ENCODE assay signal across 10 cellular contexts in genomic region chr16:88754912-88755744, GRCh38. TPM values are rescaled to one million over a fixed set of nuclear protein-coding genes. Genes with fewer than 3 reads are reported as not detected.
DNase-seq lines count a peak whose midpoint lies in the region; ATAC-seq, FAIRE-seq and TF ChIP-seq lines count a peak whose summit lies in the region.
"Had no signal": no experiment of that assay in that cellular context is flagged by ENCODE, and none has a peak within 500 bp of the region (broad histone marks: within the 10 kb centered on the region; RNA-seq: fewer than 3 reads in every experiment).

No MANE protein-coding gene starts in this region.

- H3K27ac ChIP-seq in OCI-LY3 (ENCODE audit: low read length) = no peak overlapping the region
- H3K27ac ChIP-seq in endothelial cell of umbilical vein (ENCODE audit: insufficient read depth, low read depth, low read length) = no peak overlapping the region
- H3K27ac ChIP-seq in pancreas = no peak overlapping the region

- peak; percentile 37 for TF ChIP-seq CTCF in OCI-LY3 (IDR thresholded peaks at IDR 0.05; ENCODE audit: low read depth, low read length)
- TF ChIP-seq CTCF in endothelial cell of umbilical vein (IDR thresholded peaks at IDR 0.05; ENCODE audit: extremely low read depth in 1 of 2, insufficient read depth in 1 of 2, low read depth in 1 of 2, low read length in 2 of 2) = peak; percentile 41 to 43
- TF ChIP-seq CTCF in pancreas (IDR thresholded peaks at IDR 0.05) = no peak

- no TSS peak for BruUV-seq in endothelial cell of umbilical vein (replicated peaks; lab: Mats Ljungman, UMichigan)

- no peaks in the 10 kb centered on the region for H3K9me1 ChIP-seq in endothelial cell of umbilical vein (replicated peaks; ENCODE audit: control insufficient read depth, extremely low read depth, insufficient read depth, low read length)

- WGBS in pancreas, 2 donors = 58 to 73% methylated on average over 42 of the region's 42 CpGs

- peaks cover 21% of the 10 kb centered on the region for H3K4me1 ChIP-seq in OCI-LY3 (ENCODE audit: low read length)
- H3K4me1 ChIP-seq in endothelial cell of umbilical vein (ENCODE audit: control insufficient read depth, extremely low read depth, insufficient read depth, low read length) = peaks cover 5% of the 10 kb centered on the region
- no peaks in the 10 kb centered on the region for H3K4me1 ChIP-seq in pancreas

- TF ChIP-seq POLR2A in endothelial cell of umbilical vein (IDR thresholded peaks at IDR 0.05; ENCODE audit: low read depth, low read length) = no peak

- POLR2A ChIA-PET in endothelial cell of umbilical vein (lab: Charles Lee) = no interaction called here

- H3K27me3 ChIP-seq in OCI-LY3 (ENCODE audit: low read depth, low read length) = no peaks in the 10 kb centered on the region
- no peaks in the 10 kb centered on the region for H3K27me3 ChIP-seq in endothelial cell of umbilical vein (ENCODE audit: control insufficient read depth in 2 of 2, insufficient read depth in 2 of 2, low read length in 2 of 2)
- H3K27me3 ChIP-seq in pancreas = no peaks in the 10 kb centered on the region

- intact Hi-C loops in endothelial cell of umbilical vein (cut with micrococcal nuclease) = no loop called here
- intact Hi-C loops in pancreas (cut with DNase I) = no loop called here

- dilution Hi-C loops in endothelial cell of umbilical vein (cut with MboI; ENCODE audit: extremely low pct_ligation_motif_present, low sequenced_read_pairs) = no loop called here

- H4K20me1 ChIP-seq in OCI-LY3 (ENCODE audit: insufficient read depth, low read length) (no peaks in the 10 kb centered on the region), endothelial cell of umbilical vein (replicated peaks; ENCODE audit: control insufficient read depth, extremely low read depth, insufficient read depth, low read length) (no peaks in the 10 kb centered on the region)

- no peak overlapping the region for H3K9ac ChIP-seq in OCI-LY3 (ENCODE audit: low read length)
- no peak overlapping the region for H3K9ac ChIP-seq in endothelial cell of umbilical vein (replicated peaks; ENCODE audit: extremely low read depth, insufficient read depth, low read length)

- H3K4me3 ChIP-seq in OCI-LY3 (ENCODE audit: low read length) (no peak overlapping the region), endothelial cell of umbilical vein (replicated peaks in 1 of 3; ENCODE audit: insufficient read depth in 1 of 3, low read depth in 1 of 3, low read length in 3 of 3) (no peak overlapping the region), pancreas (no peak overlapping the region)

- H2AFZ ChIP-seq in OCI-LY3 (ENCODE audit: low read depth, low read length) = no peak overlapping the region
- H2AFZ ChIP-seq in endothelial cell of umbilical vein (ENCODE audit: low read depth, low read length) = no peak overlapping the region

- DNase-seq in GM03348 (ENCODE audit: low spot score) = peak; percentile 60
- DNase-seq in endothelial cell of umbilical vein (ENCODE audit: low read depth, low spot score) = peak; percentile 20
- no peak for DNase-seq in pancreas
- no peak for DNase-seq in GDM1 (lab: John Stamatoyannopoulos, UW)
- DNase-seq in activated CD4-positive, alpha-beta T cell treated with anti-CD3 and anti-CD28 coated beads for 1 hour = no peak
- DNase-seq in NCI-H1105 (lab: John Stamatoyannopoulos, UW) = no peak
- DNase-seq in OCI-M2 (lab: John Stamatoyannopoulos, UW; ENCODE audit: unreplicated experiment) = no peak
- DNase-seq: cerebellar nuclear complex had no signal

- ATAC-seq in pancreas = peak in 3 of 4 donors; percentile 29 to 63 (median 52)

- H3K9me3 ChIP-seq in OCI-LY3 (ENCODE audit: insufficient read depth, low read length) = no peaks in the 10 kb centered on the region
- H3K9me3 ChIP-seq in endothelial cell of umbilical vein (replicated peaks; ENCODE audit: control insufficient read depth, insufficient read depth, low read length) = no peaks in the 10 kb centered on the region
- no peaks in the 10 kb centered on the region for H3K9me3 ChIP-seq in pancreas

- H3K79me2 ChIP-seq in OCI-LY3 (ENCODE audit: low read length) = no peaks in the 10 kb centered on the region
- peaks cover 85% of the 10 kb centered on the region for H3K79me2 ChIP-seq in endothelial cell of umbilical vein (ENCODE audit: control insufficient read depth, insufficient read depth, low read length)

- CTCF ChIA-PET in endothelial cell of umbilical vein (lab: Charles Lee) = interaction anchor here (0.9 to 3.3 kb wide), 9 partner anchors 10 to 410 kb away, joined by 3 to 31 read pairs (median 4); partner anchors contain the start of gene PIEZO1

- H3K36me3 ChIP-seq in OCI-LY3 (replicated peaks; ENCODE audit: low read depth, low read length) = no peaks in the 10 kb centered on the region
- H3K36me3 ChIP-seq in endothelial cell of umbilical vein (ENCODE audit: control insufficient read depth in 2 of 2, extremely low read depth in 1 of 2, insufficient read depth in 2 of 2, low read length in 2 of 2) = peaks cover 0 to 11% of the 10 kb centered on the region in 2 experiments
- H3K36me3 ChIP-seq in pancreas = no peaks in the 10 kb centered on the region

- FAIRE-seq in endothelial cell of umbilical vein (lab: Jason Lieb, UNC) (peak; percentile 21), pancreas (lab: Jason Lieb, UNC) (no peak)

- no peak overlapping the region for H3K4me2 ChIP-seq in OCI-LY3 (ENCODE audit: low read length)
- H3K4me2 ChIP-seq in endothelial cell of umbilical vein (ENCODE audit: insufficient read depth, low read length) = no peak overlapping the region

TF ChIP-seq in endothelial cell of umbilical vein, 7 proteins besides CTCF, POLR2A, EP300 and RAD21 (continues in another document):
- no peak for TF ChIP-seq JUN (IDR thresholded peaks at IDR 0.05; ENCODE audit: borderline replicate concordance, insufficient read depth, insufficient read length, low read depth)
- no peak for TF ChIP-seq MYC (IDR thresholded peaks at IDR 0.05; ENCODE audit: low read depth, low read length)
- TF ChIP-seq GATA2 (IDR thresholded peaks at IDR 0.05; ENCODE audit: insufficient read depth, insufficient read length, low read depth, low read length) = no peak

RNA-seq across cellular contexts. Expression of gene PIEZO1, which starts 29.9 kb away (rescaled TPM):
- total RNA-seq in endothelial cell of umbilical vein (306 and 322 TPM in 2 replicates), pancreas (10 to 100 TPM; 16.3 to 72.0 (median 23.9) TPM)
- polyA plus RNA-seq in endothelial cell of umbilical vein (298 and 393 TPM in 2 replicates), pancreas (100 to 1,000 TPM; 189 to 255 TPM)
- 224 and 318 TPM in 2 replicates for polyA plus RNA-seq in endothelial cell of umbilical vein (2011; cell fraction: cytosol; rRNA removed)
- 848 and 1,004 TPM in 2 replicates for polyA plus RNA-seq in endothelial cell of umbilical vein (2011; cell fraction: nucleus; rRNA removed)
- 214 and 360 TPM in 2 replicates for polyA plus RNA-seq in endothelial cell of umbilical vein (2012)
- polyA minus RNA-seq in endothelial cell of umbilical vein = 294 and 363 TPM in 2 replicates
- 47.3 TPM for polyA minus RNA-seq in endothelial cell of umbilical vein (2011; cell fraction: cytosol; rRNA and poly(A)+ RNA removed)
- 270 and 364 TPM in 2 replicates for polyA minus RNA-seq in endothelial cell of umbilical vein (2011; cell fraction: nucleus; rRNA and poly(A)+ RNA removed)
- polyA plus RNA-seq: neural cell had no signal

RNA-seq across cellular contexts. Expression of gene CDT1, which starts 48.5 kb away (rescaled TPM):
- 26.5 and 30.6 TPM in 2 replicates for total RNA-seq in endothelial cell of umbilical vein
- 15.6 and 19.3 TPM in 2 replicates for polyA plus RNA-seq in endothelial cell of umbilical vein
- 14.3 and 19.4 TPM in 2 replicates for polyA plus RNA-seq in endothelial cell of umbilical vein (2011; cell fraction: cytosol; rRNA removed)
- 11.5 and 12.3 TPM in 2 replicates for polyA plus RNA-seq in endothelial cell of umbilical vein (2011; cell fraction: nucleus; rRNA removed)
- 6.7 and 8.2 TPM in 2 replicates for polyA plus RNA-seq in endothelial cell of umbilical vein (2012)
- 5.6 and 9.8 TPM in 2 replicates for polyA minus RNA-seq in endothelial cell of umbilical vein
- polyA minus RNA-seq in endothelial cell of umbilical vein (2011; cell fraction: cytosol; rRNA and poly(A)+ RNA removed) = 96.4 TPM
- polyA minus RNA-seq in endothelial cell of umbilical vein (2011; cell fraction: nucleus; rRNA and poly(A)+ RNA removed) = 4.5 and 8.7 TPM in 2 replicates
- 1 to 10 TPM in 4 of 6 donors, under 1 TPM in 2; 0.12 to 1.8 (median 1.4) TPM for total RNA-seq in pancreas
- under 1 TPM; 0.30 to 0.35 TPM for polyA plus RNA-seq in pancreas

RNA-seq across cellular contexts. Expression of gene CTU2, which starts 48.8 kb away (rescaled TPM):
- total RNA-seq in endothelial cell of umbilical vein (33.7 and 37.5 TPM in 2 replicates), pancreas (10 to 100 TPM in 3 of 6 donors, 1 to 10 TPM in 3; 8.1 to 13.3 (median 10.0) TPM)
- polyA plus RNA-seq in endothelial cell of umbilical vein (26.1 and 30.8 TPM in 2 replicates), pancreas (10 to 100 TPM; 20.3 to 21.9 TPM)
- polyA plus RNA-seq in endothelial cell of umbilical vein (2011; cell fraction: cytosol; rRNA removed) = 14.6 and 19.2 TPM in 2 replicates
- polyA plus RNA-seq in endothelial cell of umbilical vein (2011; cell fraction: nucleus; rRNA removed) = 35.9 and 36.8 TPM in 2 replicates
- 19.1 and 27.5 TPM in 2 replicates for polyA plus RNA-seq in endothelial cell of umbilical vein (2012)
- 11.6 and 15.6 TPM in 2 replicates for polyA minus RNA-seq in endothelial cell of umbilical vein
- polyA minus RNA-seq in endothelial cell of umbilical vein (2011; cell fraction: cytosol; rRNA and poly(A)+ RNA removed) = 27.9 TPM
- 10.3 and 15.4 TPM in 2 replicates for polyA minus RNA-seq in endothelial cell of umbilical vein (2011; cell fraction: nucleus; rRNA and poly(A)+ RNA removed)

RNA-seq across cellular contexts. Expression of gene RNF166, which starts 48.9 kb away (rescaled TPM):
- total RNA-seq in endothelial cell of umbilical vein (38.8 and 41.8 TPM in 2 replicates), pancreas (10 to 100 TPM in 4 of 6 donors, 1 to 10 TPM in 2; 9.7 to 18.0 (median 10.9) TPM)
- polyA plus RNA-seq in endothelial cell of umbilical vein (27.6 and 34.0 TPM in 2 replicates), pancreas (10 to 100 TPM; 23.4 to 40.9 TPM)
- polyA plus RNA-seq in endothelial cell of umbilical vein (2011; cell fraction: cytosol; rRNA removed) = 16.0 and 25.1 TPM in 2 replicates
- 44.2 and 52.7 TPM in 2 replicates for polyA plus RNA-seq in endothelial cell of umbilical vein (2011; cell fraction: nucleus; rRNA removed)
- polyA plus RNA-seq in endothelial cell of umbilical vein (2012) = 15.8 and 20.0 TPM in 2 replicates
- 15.2 and 15.4 TPM in 2 replicates for polyA minus RNA-seq in endothelial cell of umbilical vein
- 17.2 TPM for polyA minus RNA-seq in endothelial cell of umbilical vein (2011; cell fraction: cytosol; rRNA and poly(A)+ RNA removed)
- 16.2 and 22.6 TPM in 2 replicates for polyA minus RNA-seq in endothelial cell of umbilical vein (2011; cell fraction: nucleus; rRNA and poly(A)+ RNA removed)

RNA-seq across cellular contexts. Expression of gene APRT, which starts 56.6 kb away (rescaled TPM):
- 148 and 152 TPM in 2 replicates for total RNA-seq in endothelial cell of umbilical vein
- 143 and 179 TPM in 2 replicates for polyA plus RNA-seq in endothelial cell of umbilical vein
- 95.1 and 129 TPM in 2 replicates for polyA plus RNA-seq in endothelial cell of umbilical vein (2011; cell fraction: cytosol; rRNA removed)
- 76.5 and 81.0 TPM in 2 replicates for polyA plus RNA-seq in endothelial cell of umbilical vein (2011; cell fraction: nucleus; rRNA removed)
- 172 and 240 TPM in 2 replicates for polyA plus RNA-seq in endothelial cell of umbilical vein (2012)
- polyA minus RNA-seq in endothelial cell of umbilical vein = 35.0 and 35.7 TPM in 2 replicates
- polyA minus RNA-seq in endothelial cell of umbilical vein (2011; cell fraction: cytosol; rRNA and poly(A)+ RNA removed) = 133 TPM
- polyA minus RNA-seq in endothelial cell of umbilical vein (2011; cell fraction: nucleus; rRNA and poly(A)+ RNA removed) = 16.2 and 27.3 TPM in 2 replicates
- total RNA-seq in pancreas = 10 to 100 TPM; 38.8 to 85.4 (median 61.6) TPM
- 10 to 100 TPM; 82.7 to 88.2 TPM for polyA plus RNA-seq in pancreas

Comparison
In these comparisons a context has a peak if more than half of its experiments do, and no peak if none do; other contexts are left out.
1. DNase-seq: peak in GM03348 (single experiment) and endothelial cell of umbilical vein (single experiment); none in pancreas (0 of 6), GDM1 (single experiment), activated CD4-positive, alpha-beta T cell treated with anti-CD3 and anti-CD28 coated beads for 1 hour (single experiment), NCI-H1105 (single experiment) and OCI-M2 (single experiment).
2. CTCF ChIP-seq: peak in OCI-LY3 (single experiment) and endothelial cell of umbilical vein (2 of 2); none in pancreas (0 of 4).